ENCODE assay signal across 10 cellular contexts in the genomic region with DNA sequence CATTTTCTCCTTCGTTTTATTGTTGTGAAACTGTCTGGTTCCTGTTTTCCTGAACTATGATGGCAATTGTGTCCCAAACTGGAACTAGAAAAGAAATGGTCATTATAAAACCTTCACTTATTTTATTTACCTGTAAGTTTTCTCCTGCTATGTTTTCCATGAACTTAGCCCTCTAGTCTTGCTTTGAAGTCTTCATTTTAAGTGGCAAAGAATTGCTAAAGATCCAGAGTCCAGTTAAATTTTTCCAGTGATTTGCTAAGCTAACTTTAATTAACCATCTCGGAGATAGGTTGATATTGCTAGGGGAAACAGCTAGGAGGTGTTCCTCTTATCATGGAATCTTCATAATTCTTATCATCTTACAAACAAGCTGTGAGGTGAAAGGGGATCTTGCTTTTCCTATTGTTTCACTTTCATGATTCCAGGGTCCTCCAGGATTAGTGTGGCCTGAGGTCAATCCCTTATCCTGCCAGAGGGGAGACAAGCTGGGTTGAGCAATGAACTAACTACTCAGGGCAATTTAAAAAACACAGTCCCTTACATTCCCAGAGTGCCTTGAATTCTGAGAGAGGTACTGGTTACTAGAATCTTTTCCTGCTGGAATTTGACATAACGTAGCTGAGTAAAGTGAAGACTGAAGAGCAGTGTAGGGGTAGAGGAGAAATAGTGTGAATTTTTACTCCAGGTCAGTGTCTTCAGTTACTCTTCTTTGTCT.
DNase-seq lines count a peak whose midpoint lies in the region; ATAC-seq and TF ChIP-seq lines count a peak whose summit lies in the region.
"Had no signal": no experiment of that assay in that cellular context is flagged by ENCODE, and none has a peak within 500 bp of the region (broad histone marks: within the 10 kb centered on the region; RNA-seq: fewer than 3 reads in every experiment).

No MANE protein-coding gene starts in this region.

- TF ChIP-seq CTCF in choroid plexus epithelial cell (conservative IDR thresholded peaks at IDR 0.05; ENCODE audit: low read depth, low read length), result peak; percentile 1

- intact Hi-C loops in left colon (cut with DNase I, micrococcal nuclease), result no loop called here

- DNase-seq in HT-29 (ENCODE audit: low spot score) (peak; percentile 22), choroid plexus epithelial cell (ENCODE audit: low read depth) (peak; percentile 42), left colon (no peak), ureter (ENCODE audit: low spot score) (no peak)
- DNase-seq: activated CD8-positive, alpha-beta memory T cell treated with anti-CD3 and anti-CD28 coated beads, Interleukin-2, amount 10 ng/mL, durations not matched to agents 7 days and 5 days had no signal

- H3K4me3 ChIP-seq in choroid plexus epithelial cell (ENCODE audit: low read depth, low read length) (no peak overlapping the region), stomach smooth muscle (ENCODE audit: low read length in 2 of 2) (peak overlapping the region; percentile 4 to 6)

- peak; percentile 18 for ATAC-seq in left colon
- no peak for ATAC-seq in HG02642 (IDR thresholded peaks at IDR 0.05; ENCODE audit: poor library complexity, unreplicated experiment)
- no peak for ATAC-seq in GM18868 (IDR thresholded peaks at IDR 0.05; ENCODE audit: unreplicated experiment)
- ATAC-seq in GM21737 (IDR thresholded peaks at IDR 0.05; ENCODE audit: unreplicated experiment), result no peak
- ATAC-seq: activated CD8-positive, alpha-beta memory T cell treated with anti-CD3 and anti-CD28 coated beads, Interleukin-2, amount 10 ng/mL, durations not matched to agents 7 days and 5 days had no signal

- peak overlapping the region; percentile 59 for H3K27ac ChIP-seq in stomach smooth muscle (ENCODE audit: low read length)
- H3K27ac ChIP-seq: KMS-11 had no signal

- no peaks in the 10 kb centered on the region for H3K9me3 ChIP-seq in stomach smooth muscle (ENCODE audit: control insufficient read depth in 2 of 2, low read length in 2 of 2)

- H3K36me3 ChIP-seq in stomach smooth muscle (ENCODE audit: control insufficient read depth in 2 of 2, insufficient read depth in 2 of 2, low read length in 2 of 2), result peaks cover 0 to 6% of the 10 kb centered on the region in 2 donors

- no peaks in the 10 kb centered on the region for H3K27me3 ChIP-seq in stomach smooth muscle (ENCODE audit: control insufficient read depth in 1 of 2, insufficient read depth in 2 of 2, low read length in 2 of 2)

- H3K9ac ChIP-seq in stomach smooth muscle (ENCODE audit: low read length in 2 of 2), result peak overlapping the region in 1 of 2 donors; percentile 2
- H3K9ac ChIP-seq: KMS-11 had no signal

- peaks cover 24% of the 10 kb centered on the region for H3K4me1 ChIP-seq in stomach smooth muscle (ENCODE audit: control insufficient read depth, insufficient read depth, low read length)

Comparison
In these comparisons a context has a peak if more than half of its experiments do, and no peak if none do; other contexts are left out.
1. DNase-seq: peak in HT-29 (single experiment) and choroid plexus epithelial cell (single experiment); none in left colon (0 of 2) and ureter (single experiment).